ENCODE assay signal across 1 cellular context in the genomic region with DNA sequence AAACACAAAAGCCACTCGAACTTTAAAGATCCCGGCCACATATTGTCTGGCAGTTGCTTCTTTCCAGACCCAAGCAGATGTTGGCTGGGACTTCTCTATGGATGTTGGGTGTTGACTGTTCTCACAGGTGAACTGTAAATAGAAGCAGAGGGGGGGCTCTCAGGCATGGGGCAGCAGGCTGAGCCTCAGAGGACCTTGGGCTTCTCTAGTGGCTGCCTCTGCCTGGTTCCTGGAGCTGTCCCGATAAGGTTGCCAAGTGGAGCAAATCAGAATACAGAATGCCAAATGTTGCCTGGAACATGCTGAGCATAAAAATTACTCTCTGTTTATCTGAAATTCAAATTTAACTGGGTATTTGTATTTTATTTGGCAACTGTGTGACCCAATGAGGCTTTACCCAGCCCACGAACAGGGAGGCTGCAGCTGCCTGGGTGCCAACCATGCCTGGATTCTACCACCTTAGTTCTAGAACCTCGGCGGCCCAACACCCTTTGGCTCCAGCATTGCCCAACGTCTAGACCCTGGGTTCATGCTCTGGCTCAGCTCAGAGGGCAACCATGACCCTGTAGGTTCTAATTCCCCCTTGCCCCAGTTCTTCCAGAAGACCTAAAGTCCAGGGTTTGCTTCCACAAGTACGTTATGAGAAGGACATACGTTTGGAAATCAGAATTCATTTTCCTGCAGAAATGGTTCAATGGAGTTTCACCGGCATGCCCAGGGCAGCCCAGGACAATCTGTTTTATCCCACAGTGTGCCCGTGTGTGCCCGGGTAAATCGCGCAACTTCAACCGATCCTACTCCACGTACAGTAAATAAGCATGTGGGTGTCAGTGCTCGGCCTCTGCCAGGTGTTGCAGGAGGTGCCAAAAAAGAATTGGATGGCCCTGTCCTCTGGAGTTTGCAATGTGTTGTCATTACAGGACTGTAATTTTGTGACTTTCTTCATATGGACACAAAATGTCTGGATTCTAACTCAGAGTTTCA.
TF ChIP-seq lines count a peak whose summit lies in the region.

No MANE protein-coding gene starts in this region.

TF ChIP-seq in liver, 16 proteins besides CTCF, POLR2A, EP300 and RAD21 (continued from another document):
- TF ChIP-seq, protein P1, sequence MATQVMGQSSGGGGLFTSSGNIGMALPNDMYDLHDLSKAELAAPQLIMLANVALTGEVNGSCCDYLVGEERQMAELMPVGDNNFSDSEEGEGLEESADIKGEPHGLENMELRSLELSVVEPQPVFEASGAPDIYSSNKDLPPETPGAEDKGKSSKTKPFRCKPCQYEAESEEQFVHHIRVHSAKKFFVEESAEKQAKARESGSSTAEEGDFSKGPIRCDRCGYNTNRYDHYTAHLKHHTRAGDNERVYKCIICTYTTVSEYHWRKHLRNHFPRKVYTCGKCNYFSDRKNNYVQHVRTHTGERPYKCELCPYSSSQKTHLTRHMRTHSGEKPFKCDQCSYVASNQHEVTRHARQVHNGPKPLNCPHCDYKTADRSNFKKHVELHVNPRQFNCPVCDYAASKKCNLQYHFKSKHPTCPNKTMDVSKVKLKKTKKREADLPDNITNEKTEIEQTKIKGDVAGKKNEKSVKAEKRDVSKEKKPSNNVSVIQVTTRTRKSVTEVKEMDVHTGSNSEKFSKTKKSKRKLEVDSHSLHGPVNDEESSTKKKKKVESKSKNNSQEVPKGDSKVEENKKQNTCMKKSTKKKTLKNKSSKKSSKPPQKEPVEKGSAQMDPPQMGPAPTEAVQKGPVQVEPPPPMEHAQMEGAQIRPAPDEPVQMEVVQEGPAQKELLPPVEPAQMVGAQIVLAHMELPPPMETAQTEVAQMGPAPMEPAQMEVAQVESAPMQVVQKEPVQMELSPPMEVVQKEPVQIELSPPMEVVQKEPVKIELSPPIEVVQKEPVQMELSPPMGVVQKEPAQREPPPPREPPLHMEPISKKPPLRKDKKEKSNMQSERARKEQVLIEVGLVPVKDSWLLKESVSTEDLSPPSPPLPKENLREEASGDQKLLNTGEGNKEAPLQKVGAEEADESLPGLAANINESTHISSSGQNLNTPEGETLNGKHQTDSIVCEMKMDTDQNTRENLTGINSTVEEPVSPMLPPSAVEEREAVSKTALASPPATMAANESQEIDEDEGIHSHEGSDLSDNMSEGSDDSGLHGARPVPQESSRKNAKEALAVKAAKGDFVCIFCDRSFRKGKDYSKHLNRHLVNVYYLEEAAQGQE (IDR thresholded peaks at IDR 0.05), result peak; percentile 56
- TF ChIP-seq EGR1 (IDR thresholded peaks at IDR 0.05; ENCODE audit: low read depth in 2 of 2) (no peak), TAF1 (conservative IDR thresholded peaks at IDR 0.05) (peak; percentile 57), RXRA (IDR thresholded peaks at IDR 0.05) (peak; percentile 84 to 96), HNF4G (IDR thresholded peaks at IDR 0.05) (peak; percentile 74), SP1 (IDR thresholded peaks at IDR 0.05) (peak; percentile 96), JUND (IDR thresholded peaks at IDR 0.05) (no peak), FOXA2 (IDR thresholded peaks at IDR 0.05) (peak; percentile 76), HNF4A (conservative IDR thresholded peaks at IDR 0.05) (peak; percentile 66 to 86), YY1 (IDR thresholded peaks at IDR 0.05) (peak; percentile 61), GABPA (IDR thresholded peaks at IDR 0.05 in 1 of 2, conservative IDR thresholded peaks at IDR 0.05 in 1 of 2) (no peak), FOXA1 (IDR thresholded peaks at IDR 0.05) (peak; percentile 62)
- TF ChIP-seq, protein P2, sequence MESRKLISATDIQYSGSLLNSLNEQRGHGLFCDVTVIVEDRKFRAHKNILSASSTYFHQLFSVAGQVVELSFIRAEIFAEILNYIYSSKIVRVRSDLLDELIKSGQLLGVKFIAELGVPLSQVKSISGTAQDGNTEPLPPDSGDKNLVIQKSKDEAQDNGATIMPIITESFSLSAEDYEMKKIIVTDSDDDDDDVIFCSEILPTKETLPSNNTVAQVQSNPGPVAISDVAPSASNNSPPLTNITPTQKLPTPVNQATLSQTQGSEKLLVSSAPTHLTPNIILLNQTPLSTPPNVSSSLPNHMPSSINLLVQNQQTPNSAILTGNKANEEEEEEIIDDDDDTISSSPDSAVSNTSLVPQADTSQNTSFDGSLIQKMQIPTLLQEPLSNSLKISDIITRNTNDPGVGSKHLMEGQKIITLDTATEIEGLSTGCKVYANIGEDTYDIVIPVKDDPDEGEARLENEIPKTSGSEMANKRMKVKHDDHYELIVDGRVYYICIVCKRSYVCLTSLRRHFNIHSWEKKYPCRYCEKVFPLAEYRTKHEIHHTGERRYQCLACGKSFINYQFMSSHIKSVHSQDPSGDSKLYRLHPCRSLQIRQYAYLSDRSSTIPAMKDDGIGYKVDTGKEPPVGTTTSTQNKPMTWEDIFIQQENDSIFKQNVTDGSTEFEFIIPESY (IDR thresholded peaks at IDR 0.05), result peak; percentile 40
- TF ChIP-seq, protein P3, sequence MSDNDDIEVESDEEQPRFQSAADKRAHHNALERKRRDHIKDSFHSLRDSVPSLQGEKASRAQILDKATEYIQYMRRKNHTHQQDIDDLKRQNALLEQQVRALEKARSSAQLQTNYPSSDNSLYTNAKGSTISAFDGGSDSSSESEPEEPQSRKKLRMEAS (IDR thresholded peaks at IDR 0.05), result peak; percentile 64
